In the genomic region with DNA sequence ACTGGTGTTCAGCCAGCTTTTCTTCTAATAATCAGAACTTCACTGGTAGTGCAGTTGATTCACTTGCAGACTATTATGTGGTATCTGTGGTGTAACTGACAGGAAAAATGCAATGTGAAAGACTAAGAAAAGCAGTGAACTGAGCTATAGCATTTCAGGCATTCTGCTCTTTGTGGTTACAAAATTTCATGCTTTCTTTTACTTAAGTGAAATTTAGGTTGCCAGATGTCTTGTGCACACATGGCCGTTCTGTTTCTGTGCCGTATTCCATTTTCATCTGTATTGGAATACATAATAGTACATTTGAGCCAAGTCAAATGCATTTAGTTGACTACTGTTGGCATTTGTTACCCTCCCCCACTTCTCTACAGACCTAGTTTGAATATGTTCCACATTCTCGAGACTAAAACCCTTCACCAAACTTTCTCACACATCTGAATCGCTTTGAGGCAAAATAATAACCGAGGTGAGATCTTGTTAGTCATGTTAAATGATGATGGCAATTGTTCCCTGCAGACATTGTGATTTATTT, we compare ENCODE assay signal across 8 cellular contexts. TPM values are rescaled to one million over a fixed set of nuclear protein-coding genes. Genes with fewer than 3 reads are reported as not detected.
DNase-seq lines count a peak whose midpoint lies in the region; ATAC-seq, FAIRE-seq and TF ChIP-seq lines count a peak whose summit lies in the region.

No MANE protein-coding gene starts in this region.

- peak; percentile 87 for ATAC-seq in GM21723 (IDR thresholded peaks at IDR 0.05; ENCODE audit: unreplicated experiment)

- H3K4me3 ChIP-seq in GM06990 (replicated peaks; ENCODE audit: low read depth, low read length) (no peak overlapping the region), choroid plexus epithelial cell (ENCODE audit: low read depth, low read length) (no peak overlapping the region), BE2C (ENCODE audit: low read depth, low read length) (no peak overlapping the region)

- H3K9me3 ChIP-seq in BE2C: no peaks in the 10 kb centered on the region

- H3K4me1 ChIP-seq in BE2C: no peaks in the 10 kb centered on the region

- DNase-seq in GM06990 (ENCODE audit: extremely low read depth, insufficient read length): peak; percentile 70
- DNase-seq in Kasumi-1 (lab: John Stamatoyannopoulos, UW): peak; percentile 78 to 83
- peak; percentile 84 for DNase-seq in choroid plexus epithelial cell (ENCODE audit: low read depth)
- no peak for DNase-seq in D341Med (ENCODE audit: low spot score)
- DNase-seq in BE2C: no peak
- no peak for DNase-seq in frontal cortex (ENCODE audit: low spot score in 2 of 2)
- DNase-seq in NCI-H1048 (lab: John Stamatoyannopoulos, UW): no peak

- no peak for TF ChIP-seq CTCF in GM06990 (IDR thresholded peaks at IDR 0.05; ENCODE audit: insufficient read depth, low read length, poor library complexity, severe bottlenecking)
- no peak for TF ChIP-seq CTCF in choroid plexus epithelial cell (conservative IDR thresholded peaks at IDR 0.05; ENCODE audit: low read depth, low read length)
- no peak for TF ChIP-seq CTCF in BE2C (IDR thresholded peaks at IDR 0.05; ENCODE audit: low read depth, low read length)

- H3K36me3 ChIP-seq in GM06990 (ENCODE audit: control insufficient read depth, insufficient read depth, low read length): no peaks in the 10 kb centered on the region
- H3K36me3 ChIP-seq in BE2C: no peaks in the 10 kb centered on the region

- H3K27me3 ChIP-seq in GM06990 (replicated peaks; ENCODE audit: control insufficient read depth, insufficient read depth, low read length) (no peaks in the 10 kb centered on the region), BE2C (no peaks in the 10 kb centered on the region)

- no peak for FAIRE-seq in frontal cortex (lab: Jason Lieb, UNC)

RNA-seq across cellular contexts. Expression of a gene that starts 8.2 kb away (rescaled TPM):
- polyA plus RNA-seq in BE2C (2012; ENCODE audit: insufficient read depth, insufficient read length, low read depth): not detected
- not detected for total RNA-seq in frontal cortex

Comparison
In these comparisons a context has a peak if more than half of its experiments do, and no peak if none do; other contexts are left out.
1. DNase-seq: peak in GM06990 (single experiment), Kasumi-1 (2 of 2) and choroid plexus epithelial cell (single experiment); none in D341Med (single experiment), BE2C (single experiment), frontal cortex (0 of 2) and NCI-H1048 (single experiment).